In the genomic region with DNA sequence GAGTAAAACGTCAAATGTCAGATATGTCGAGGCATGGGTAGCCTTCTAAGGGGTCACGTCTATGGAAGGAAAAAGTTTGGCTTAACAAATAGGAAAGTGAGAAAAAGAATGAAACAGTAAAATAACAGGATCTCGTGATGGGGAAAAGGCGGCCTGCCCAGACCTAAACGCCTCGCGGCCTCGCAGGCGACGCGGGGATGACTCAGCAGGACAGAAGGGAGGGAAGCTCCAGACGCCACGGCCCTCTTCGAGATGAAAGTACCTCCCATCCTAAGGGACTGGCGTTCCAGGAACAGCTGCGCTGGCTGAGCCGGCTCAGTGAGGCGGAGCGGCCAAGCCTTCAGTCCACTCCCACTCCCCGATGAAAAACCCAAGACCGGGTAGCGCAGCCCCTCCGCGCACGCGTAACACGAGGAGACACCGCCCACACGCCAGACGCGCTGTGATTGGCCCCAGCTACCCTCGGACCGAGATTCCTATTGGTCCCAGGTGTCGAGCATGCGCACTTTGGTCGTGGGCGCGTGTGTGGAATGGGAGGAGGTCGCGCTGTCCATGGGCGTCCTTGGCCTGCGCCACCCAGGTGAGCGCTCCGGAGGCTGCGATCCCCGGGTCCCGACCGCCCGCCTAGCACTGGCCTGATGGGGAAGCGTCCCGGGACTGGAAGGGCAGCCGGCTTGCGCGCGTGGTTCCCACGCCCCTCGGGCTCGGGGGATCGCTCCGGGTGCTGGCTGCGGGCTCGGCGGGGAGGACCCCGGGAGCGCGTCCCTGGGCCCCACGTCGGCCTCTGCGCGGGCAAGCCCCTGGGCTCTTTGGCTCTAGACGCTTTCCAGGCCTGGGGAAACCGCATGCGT, we compare ENCODE assay signal across 8 cellular contexts.
DNase-seq lines count a peak whose midpoint lies in the region; TF ChIP-seq lines count a peak whose summit lies in the region.

No MANE protein-coding gene starts in this region.

- no peak overlapping the region for H3K4me3 ChIP-seq in H7 (ENCODE audit: insufficient read depth, low read depth, low read length)

- H3K27ac ChIP-seq in layer of hippocampus (ENCODE audit: low read depth, low read length): peak overlapping the region; percentile 71

- no peaks in the 10 kb centered on the region for H3K36me3 ChIP-seq in H7 (replicated peaks; ENCODE audit: control insufficient read depth, insufficient read depth, low read length)

- no peaks in the 10 kb centered on the region for H3K36me3 Mint-ChIP-seq in chondrocyte (ENCODE audit: low read depth)

- H3K27me3 Mint-ChIP-seq in chondrocyte (ENCODE audit: low read depth): no peaks in the 10 kb centered on the region

- DNase-seq in DMS153 treated with DMSO at 0.1 percent for 48 hours (lab: John Stamatoyannopoulos, UW; ENCODE audit: unreplicated experiment): peak; percentile 95
- DNase-seq in H7: peak; percentile 23
- DNase-seq in NCI-H1436 (lab: John Stamatoyannopoulos, UW): peak; percentile 96
- peak; percentile 63 to 79 for DNase-seq in activated CD4-positive, alpha-beta T cell treated with anti-CD3 and anti-CD28 coated beads for 24 hours (ENCODE audit: low read depth in 2 of 2)
- peak; percentile 91 for DNase-seq in chondrocyte (ENCODE audit: low spot score)
- DNase-seq in stimulated activated CD4-positive, alpha-beta T cell treated with anti-CD3 and anti-CD28 coated beads, Interleukin-2, amount 100 ng/mL, for 48 hours: peak; percentile 71 to 74
- no peak for DNase-seq in MV-4-11 (lab: John Stamatoyannopoulos, UW)

- H3K4me1 Mint-ChIP-seq in chondrocyte (ENCODE audit: low read depth): no peaks in the 10 kb centered on the region

- H3K4me3 Mint-ChIP-seq in chondrocyte (ENCODE audit: unreplicated experiment): no peak overlapping the region

- TF ChIP-seq CTCF in chondrocyte (IDR thresholded peaks at IDR 0.05): no peak

- no peaks in the 10 kb centered on the region for H3K27me3 ChIP-seq in H7 (ENCODE audit: control insufficient read depth, insufficient read depth, low read length)
- H3K27me3 ChIP-seq in layer of hippocampus (ENCODE audit: control insufficient read depth, insufficient read depth, low read length): no peaks in the 10 kb centered on the region

- no peaks in the 10 kb centered on the region for H3K9me3 Mint-ChIP-seq in chondrocyte (ENCODE audit: low read depth)

- H3K27ac Mint-ChIP-seq in chondrocyte (ENCODE audit: unreplicated experiment): no peak overlapping the region
